24 cellular contexts compared by ENCODE assay signal in genomic region chr6:132487762-132488161, GRCh38. TPM values are rescaled to one million over a fixed set of nuclear protein-coding genes. Genes with fewer than 3 reads are reported as not detected.
"Had no signal": no experiment of that assay in that cellular context is flagged by ENCODE, and none has a peak within 500 bp of the region (broad histone marks: within the 10 kb centered on the region; RNA-seq: fewer than 3 reads in every experiment).

No MANE protein-coding gene starts in this region.

- H3K4me2 ChIP-seq: smooth muscle cell had no signal

- H3K36me3 ChIP-seq: adrenal gland, esophagus muscularis mucosa, gastroesophageal sphincter, ovary, thyroid gland had no signal

- DNase-seq: activated CD4-positive, alpha-beta memory T cell treated with anti-CD3 and anti-CD28 coated beads, Interleukin-2, amount 10 ng/mL, durations not matched to agents 7 days and 5 days; activated CD4-positive, alpha-beta T cell treated with anti-CD3 and anti-CD28 coated beads for 48 hours; activated CD8-positive, alpha-beta memory T cell treated with anti-CD3 and anti-CD28 coated beads, Interleukin-2, amount 10 ng/mL, durations not matched to agents 7 days and 5 days; activated effector memory CD4-positive, alpha-beta T cell treated with Interleukin-2 at 50 U/mL for 16 hours; activated naive CD4-positive, alpha-beta T cell treated with anti-CD3 and anti-CD28 coated beads, Interleukin-2, amount 50 U/mL, for 16 hours; adrenal gland; effector CD4-positive, alpha-beta T cell; heart right ventricle; immature natural killer cell; mesendoderm; natural killer cell; ovary; stimulated activated CD4-positive, alpha-beta T cell treated with anti-CD3 and anti-CD28 coated beads, Interleukin-4, amount 100 ng/mL, for 1 hour; thyroid gland had no signal

- H3K4me3 ChIP-seq: adrenal gland, esophagus muscularis mucosa, gastroesophageal sphincter, heart right ventricle, ovary, smooth muscle cell, thyroid gland had no signal

- H3K9me3 ChIP-seq: adrenal gland, esophagus muscularis mucosa, gastroesophageal sphincter, heart right ventricle, ovary, thyroid gland had no signal

- ATAC-seq: activated CD8-positive, alpha-beta memory T cell treated with anti-CD3 and anti-CD28 coated beads, Interleukin-2, amount 10 ng/mL, durations not matched to agents 7 days and 5 days; gastroesophageal sphincter; heart right ventricle; natural killer cell; sciatic nerve; WTC11 had no signal

- H3K27ac ChIP-seq: adrenal gland, esophagus muscularis mucosa, gastroesophageal sphincter, heart right ventricle, ovary, thyroid gland had no signal

- H3K4me3 Mint-ChIP-seq: activated CD4-positive, alpha-beta memory T cell treated with anti-CD3 and anti-CD28 coated beads, Interleukin-2, amount 10 ng/mL, durations not matched to agents 7 days and 5 days; activated CD8-positive, alpha-beta memory T cell treated with anti-CD3 and anti-CD28 coated beads, Interleukin-2, amount 10 ng/mL, durations not matched to agents 7 days and 5 days; immature natural killer cell; natural killer cell; WTC11 had no signal

- H3K27ac Mint-ChIP-seq: activated CD4-positive, alpha-beta memory T cell treated with anti-CD3 and anti-CD28 coated beads, Interleukin-2, amount 10 ng/mL, durations not matched to agents 7 days and 5 days; activated CD8-positive, alpha-beta memory T cell treated with anti-CD3 and anti-CD28 coated beads, Interleukin-2, amount 10 ng/mL, durations not matched to agents 7 days and 5 days; WTC11 had no signal

- H3K9me3 Mint-ChIP-seq: activated CD4-positive, alpha-beta memory T cell treated with anti-CD3 and anti-CD28 coated beads, Interleukin-2, amount 10 ng/mL, durations not matched to agents 7 days and 5 days; immature natural killer cell; natural killer cell; WTC11 had no signal

- H3K27me3 ChIP-seq: adrenal gland, esophagus muscularis mucosa, gastroesophageal sphincter, heart right ventricle, ovary, thyroid gland had no signal

- FAIRE-seq: endothelial cell of umbilical vein had no signal

- H3K4me1 Mint-ChIP-seq: WTC11 had no signal

- H3K27me3 Mint-ChIP-seq: activated CD4-positive, alpha-beta memory T cell treated with anti-CD3 and anti-CD28 coated beads, Interleukin-2, amount 10 ng/mL, durations not matched to agents 7 days and 5 days; activated CD8-positive, alpha-beta memory T cell treated with anti-CD3 and anti-CD28 coated beads, Interleukin-2, amount 10 ng/mL, durations not matched to agents 7 days and 5 days had no signal

- H3K36me3 Mint-ChIP-seq: natural killer cell, WTC11 had no signal

RNA-seq across cellular contexts. Expression of gene TAAR9, which starts 50.3 kb away (rescaled TPM):
- total RNA-seq: activated CD4-positive, alpha-beta memory T cell treated with anti-CD3 and anti-CD28 coated beads, Interleukin-2, amount 10 ng/mL, durations not matched to agents 7 days and 5 days; activated CD8-positive, alpha-beta memory T cell treated with anti-CD3 and anti-CD28 coated beads, Interleukin-2, amount 10 ng/mL, durations not matched to agents 7 days and 5 days; adrenal gland; cerebellum; endothelial cell of umbilical vein; esophagus muscularis mucosa; gastroesophageal sphincter; heart right ventricle; liver; natural killer cell; ovary; sciatic nerve; smooth muscle cell; subcutaneous adipose tissue; thyroid gland; ureter; WTC11 had no signal
- polyA plus RNA-seq: adrenal gland, endothelial cell of umbilical vein, heart right ventricle, immature natural killer cell, liver, ovary, smooth muscle cell had no signal
